ENCODE assay signal across 8 cellular contexts in the genomic region with DNA sequence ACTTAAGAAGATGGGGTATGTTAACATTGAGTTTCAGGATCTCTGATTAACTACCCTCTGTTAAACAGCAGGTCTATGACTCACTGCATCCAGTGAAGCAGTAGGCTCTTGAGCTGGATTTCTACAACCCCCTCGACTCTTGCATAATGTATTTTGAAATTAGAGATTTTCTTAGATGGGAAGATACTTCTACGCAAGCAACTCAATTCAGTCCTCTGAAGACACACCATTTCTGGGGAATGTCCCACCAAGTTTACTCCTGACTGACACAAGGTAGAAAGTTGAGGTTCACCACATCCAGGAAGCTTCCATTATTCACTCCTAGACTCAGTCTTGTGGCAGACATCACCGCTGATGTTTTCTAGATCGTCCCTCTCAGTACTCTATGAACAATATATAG. TPM values are rescaled to one million over a fixed set of nuclear protein-coding genes. Genes with fewer than 3 reads are reported as not detected.
A peak's percentile ranks its signal among the peaks of the same experiment; 100 is the strongest.
DNase-seq lines count a peak whose midpoint lies in the region; ATAC-seq, FAIRE-seq and TF ChIP-seq lines count a peak whose summit lies in the region.

No MANE protein-coding gene starts in this region.

- no peaks in the 10 kb centered on the region for H3K9me2 ChIP-seq in HCT116 (ENCODE audit: insufficient read depth)

- H3K4me3 ChIP-seq in ACC112 (ENCODE audit: low read depth, low read length) = no peak overlapping the region
- no peak overlapping the region for H3K4me3 ChIP-seq in HCT116 (replicated peaks in 1 of 2; ENCODE audit: low read depth in 1 of 2, low read length in 2 of 2)
- no peak overlapping the region for H3K4me3 ChIP-seq in keratinocyte (ENCODE audit: control insufficient read depth in 2 of 3, extremely low read depth in 1 of 3, insufficient read depth in 2 of 3, low read depth in 1 of 3, low read length in 3 of 3)
- no peak overlapping the region for H3K4me3 ChIP-seq in small intestine (ENCODE audit: low read depth in 1 of 2, low read length in 2 of 2)

- no peak for ATAC-seq in HCT116

- 0 out of 2 replicates have a peak, but pooled peaks have one; percentile 5 for TF ChIP-seq RAD21 in HCT116 (IDR thresholded peaks at IDR 0.05; ENCODE audit: low read depth)

- H2AFZ ChIP-seq in ACC112 (ENCODE audit: low read length, unreplicated experiment) (peak overlapping the region; percentile 24), HCT116 (ENCODE audit: low read depth, low read length, poor library complexity, severe bottlenecking) (no peak overlapping the region), keratinocyte (ENCODE audit: control insufficient read depth, low read length) (no peak overlapping the region)

- FAIRE-seq in keratinocyte (lab: Jason Lieb, UNC) (peak; percentile 72), small intestine (lab: Jason Lieb, UNC) (no peak)

- no peaks in the 10 kb centered on the region for H3K36me3 ChIP-seq in ACC112 (ENCODE audit: insufficient read depth, low read length)
- peaks cover 0 to 21% of the 10 kb centered on the region in 2 experiments; a peak in 2 of 4 replicates for H3K36me3 ChIP-seq in HCT116 (ENCODE audit: control insufficient read depth in 1 of 2, insufficient read depth in 2 of 2, low read length in 2 of 2)
- H3K36me3 ChIP-seq in keratinocyte (ENCODE audit: control insufficient read depth in 2 of 2, extremely low read depth in 1 of 2, insufficient read depth in 2 of 2, low read length in 2 of 2) = no peaks in the 10 kb centered on the region
- no peaks in the 10 kb centered on the region for H3K36me3 ChIP-seq in small intestine (ENCODE audit: control insufficient read depth in 2 of 2, insufficient read depth in 2 of 2, low read length in 2 of 2)

- RAD21 ChIA-PET in HCT116 (lab: Charles Lee; ENCODE audit: low non-redundant PET in 1 of 2, low total read pairs in 2 of 2, uncharacterized antibody in 2 of 2, unreplicated experiment in 2 of 2) = interaction anchor here in 1 of 2 experiments (0.5 kb wide), 1 partner anchor 820 kb away, joined by 3 read pairs; no protein-coding TSS in a partner anchor

- in situ Hi-C loops in GM13976 (cut with MboI; ENCODE audit: low sequenced_read_pairs, unreplicated experiment) = loop anchor here (25.0 kb wide), 1 partner anchor 403 kb away; no protein-coding TSS in a partner anchor

- H3K9ac ChIP-seq in HCT116 (ENCODE audit: low read length) (no peak overlapping the region; the same call in 1 of the 2 replicates), keratinocyte (ENCODE audit: control insufficient read depth, extremely low read depth, insufficient read depth, low read length) (no peak overlapping the region)

- dilution Hi-C loops in keratinocyte (cut with MboI; ENCODE audit: extremely low pct_ligation_motif_present, low sequenced_read_pairs) = no loop called here

- no peaks in the 10 kb centered on the region for H3K27me3 ChIP-seq in ACC112 (ENCODE audit: insufficient read depth, low read length)
- no peaks in the 10 kb centered on the region for H3K27me3 ChIP-seq in HCT116 (ENCODE audit: insufficient read depth, low read length)
- no peaks in the 10 kb centered on the region for H3K27me3 ChIP-seq in keratinocyte (ENCODE audit: control insufficient read depth, extremely low read depth, insufficient read depth, low read length)
- H3K27me3 ChIP-seq in small intestine (ENCODE audit: control insufficient read depth in 2 of 2, insufficient read depth in 2 of 2, low read length in 2 of 2) = no peaks in the 10 kb centered on the region

- no peak for TF ChIP-seq POLR2A in HCT116 (IDR thresholded peaks at IDR 0.05; ENCODE audit: borderline replicate concordance, extremely low read depth, insufficient read depth, insufficient read length)

- H3K4me2 ChIP-seq in HCT116 (ENCODE audit: low read length) (no peak overlapping the region), keratinocyte (ENCODE audit: control insufficient read depth, extremely low read depth, insufficient read depth, low read depth, low read length) (no peak overlapping the region)

- H3K4me1 ChIP-seq in ACC112 (ENCODE audit: control insufficient read depth, insufficient read depth, low read length, unreplicated experiment) (peaks cover 6% of the 10 kb centered on the region), HCT116 (ENCODE audit: control insufficient read depth in 1 of 2, insufficient read depth in 2 of 2, low read length in 2 of 2) (peaks cover 35 to 87% of the 10 kb centered on the region in 2 experiments; a peak in 3 of 4 replicates), keratinocyte (ENCODE audit: control insufficient read depth, extremely low read depth, insufficient read depth, low read length) (peaks cover 3% of the 10 kb centered on the region), small intestine (ENCODE audit: control insufficient read depth in 2 of 2, insufficient read depth in 1 of 2, low read depth in 1 of 2, low read length in 1 of 2) (peaks cover 0 to 3% of the 10 kb centered on the region in 2 donors)

- H4K20me1 ChIP-seq in HCT116 (ENCODE audit: insufficient read depth) (0 out of 2 replicates have a peak, but pooled peaks cover 8% of the 10 kb centered on the region), keratinocyte (ENCODE audit: control insufficient read depth, extremely low read depth, insufficient read depth, low read length) (no peaks in the 10 kb centered on the region)

- TF ChIP-seq CTCF in HCT116 (IDR thresholded peaks at IDR 0.05 in 2 of 3, conservative IDR thresholded peaks at IDR 0.05 in 1 of 3; ENCODE audit: borderline replicate concordance in 1 of 3, insufficient read depth in 1 of 3, low read depth in 2 of 3, low read length in 2 of 3) (no peak), keratinocyte (optimal IDR thresholded peaks at IDR 0.05 in 1 of 3, IDR thresholded peaks at IDR 0.05 in 1 of 3, conservative IDR thresholded peaks at IDR 0.05 in 1 of 3; ENCODE audit: extremely low read depth in 1 of 3, insufficient read depth in 2 of 3, low read length in 3 of 3) (no peak), GM13976 (IDR thresholded peaks at IDR 0.05; ENCODE audit: borderline replicate concordance, control extremely low read depth, extremely low read depth, insufficient read depth, missing control alignments) (no peak)

- intact Hi-C loops in HCT116 (cut with micrococcal nuclease) = loop anchor here (5.0 kb wide), 1 partner anchor 408 kb away; no protein-coding TSS in a partner anchor

- H3K27ac ChIP-seq in ACC112 (ENCODE audit: low read depth, low read length) (no peak overlapping the region), HCT116 (ENCODE audit: low read depth, low read length) (peak overlapping the region; percentile 54; the same call in 1 of the 2 replicates), keratinocyte (ENCODE audit: control insufficient read depth, insufficient read depth, low read length) (no peak overlapping the region), small intestine (ENCODE audit: low read depth in 1 of 2, low read length in 1 of 2) (no peak overlapping the region)

- no TSS peak for BruUV-seq in HCT116 (replicated peaks; lab: Mats Ljungman, UMichigan)

- CTCF ChIA-PET in HCT116 (lab: Charles Lee) = no interaction called here

- no peaks in the 10 kb centered on the region for H3K9me3 ChIP-seq in HCT116 (ENCODE audit: control insufficient read depth in 1 of 2, insufficient read depth in 1 of 2, low read depth in 1 of 2, low read length in 2 of 2)
- no peaks in the 10 kb centered on the region for H3K9me3 ChIP-seq in keratinocyte (ENCODE audit: control insufficient read depth, low read depth, low read length)
- H3K9me3 ChIP-seq in small intestine (ENCODE audit: control insufficient read depth, low read depth) = no peaks in the 10 kb centered on the region

- DNase-seq in HCT116 (ENCODE audit: low read depth, low spot score) = no peak
- peak; percentile 3 for DNase-seq in activated T-helper 1 cell treated with Interleukin-2 at 50 U/mL for 16 hours (ENCODE audit: low read depth)
- DNase-seq in keratinocyte (ENCODE audit: low read depth, low spot score) = no peak
- no peak for DNase-seq in small intestine
- no peak for DNase-seq in NCI-H2171 treated with DMSO at 0.1 percent for 48 hours (lab: John Stamatoyannopoulos, UW)
- DNase-seq in GM13976 (ENCODE audit: low spot score) = no peak
- DNase-seq in LoVo (ENCODE audit: low spot score) = no peak

- 75 to 84% (median 81%) methylated on average over 4 of the region's 4 CpGs for WGBS in small intestine, 3 donors

- H3K79me2 ChIP-seq in ACC112 (ENCODE audit: control insufficient read depth, insufficient read depth, low read length, unreplicated experiment) (no peaks in the 10 kb centered on the region), HCT116 (ENCODE audit: insufficient read depth, low read length) (peaks cover 100% of the 10 kb centered on the region), keratinocyte (ENCODE audit: control insufficient read depth, insufficient read depth, low read length) (no peaks in the 10 kb centered on the region)

- no peaks in the 10 kb centered on the region for H3K9me1 ChIP-seq in keratinocyte (ENCODE audit: control insufficient read depth, extremely low read depth, insufficient read depth, low read length)

- POLR2A ChIA-PET in HCT116 (lab: Charles Lee) = interaction anchor here (1.4 kb wide), 1 partner anchor 21 kb away, joined by 3 read pairs; no protein-coding TSS in a partner anchor

TF ChIP-seq in HCT116, 20 proteins besides CTCF, POLR2A, EP300 and RAD21 (continues in another document):
- peak; percentile 55 for TF ChIP-seq JUND (IDR thresholded peaks at IDR 0.05)
- no peak for TF ChIP-seq EZH2 (IDR thresholded peaks at IDR 0.05)
- no peak for TF ChIP-seq ZNF274 (IDR thresholded peaks at IDR 0.05; ENCODE audit: low read depth, low read length)

RNA-seq across cellular contexts. Expression of gene PALLD, which starts 12.9 kb away (rescaled TPM):
- 166 TPM for total RNA-seq in HCT116 (2021; ENCODE audit: unreplicated experiment)
- polyA plus RNA-seq in HCT116 (2012) = 66.4 and 71.5 TPM in 2 replicates
- polyA plus RNA-seq in keratinocyte (83.5 to 152 TPM (median 136 TPM) in 3 replicates), small intestine (10 to 100 TPM; 33.0 to 58.9 (median 42.9) TPM)
- polyA plus RNA-seq in keratinocyte (2011; ENCODE audit: low read depth) = 223 TPM
- 142 and 178 TPM in 2 replicates for polyA plus RNA-seq in keratinocyte (2011; cell fraction: cytosol; rRNA removed)
- 226 and 245 TPM in 2 replicates for polyA plus RNA-seq in keratinocyte (2011; cell fraction: nucleus; rRNA removed)
- 131 and 170 TPM in 2 replicates for polyA plus RNA-seq in keratinocyte (2012; ENCODE audit: low replicate concordance)
- 116 to 231 TPM (median 181 TPM) in 3 replicates for polyA minus RNA-seq in keratinocyte
- 139 TPM for polyA minus RNA-seq in keratinocyte (2011; cell fraction: cytosol; rRNA and poly(A)+ RNA removed)
- polyA minus RNA-seq in keratinocyte (2011; cell fraction: nucleus; rRNA and poly(A)+ RNA removed) = 133 and 295 TPM in 2 replicates

RNA-seq across cellular contexts. Expression of gene DDX60L, which starts 29.5 kb away (rescaled TPM):
- total RNA-seq in HCT116 (2021; ENCODE audit: unreplicated experiment) = 99.1 TPM
- 29.2 and 35.4 TPM in 2 replicates for polyA plus RNA-seq in HCT116 (2012)
- 20.9 to 33.6 TPM (median 23.2 TPM) in 3 replicates for polyA plus RNA-seq in keratinocyte
- 3.1 TPM for polyA plus RNA-seq in keratinocyte (2011; ENCODE audit: low read depth)
- polyA plus RNA-seq in keratinocyte (2011; cell fraction: cytosol; rRNA removed) = 7.2 and 18.2 TPM in 2 replicates
- 37.2 and 49.9 TPM in 2 replicates for polyA plus RNA-seq in keratinocyte (2011; cell fraction: nucleus; rRNA removed)
- 2.8 and 19.9 TPM in 2 replicates for polyA plus RNA-seq in keratinocyte (2012; ENCODE audit: low replicate concordance)
- polyA minus RNA-seq in keratinocyte = 12.6 to 43.9 TPM (median 28.2 TPM) in 3 replicates
- polyA minus RNA-seq in keratinocyte (2011; cell fraction: cytosol; rRNA and poly(A)+ RNA removed) = 14.4 TPM
- 66.7 and 96.2 TPM in 2 replicates for polyA minus RNA-seq in keratinocyte (2011; cell fraction: nucleus; rRNA and poly(A)+ RNA removed)
- polyA plus RNA-seq in small intestine = 10 to 100 TPM in 2 of 3 donors, 1 to 10 TPM in 1; 8.3 to 33.3 (median 16.8) TPM
